ENCODE assay signal across 1 cellular context in genomic region chr6:39378175-39378889, GRCh38.
TF ChIP-seq lines count a peak whose summit lies in the region.

No MANE protein-coding gene starts in this region.

TF ChIP-seq in H1, 55 proteins besides CTCF, POLR2A, EP300 and RAD21:
- TF ChIP-seq TAF1 (IDR thresholded peaks at IDR 0.05; ENCODE audit: low read depth, low read length) (no peak), GABPA (IDR thresholded peaks at IDR 0.05; ENCODE audit: borderline replicate concordance, insufficient read depth, low read length) (no peak), ZNF274 (IDR thresholded peaks at IDR 0.05; ENCODE audit: borderline replicate concordance, extremely low read depth, low read length) (no peak)
